ENCODE assay signal across 8 cellular contexts in the genomic region with DNA sequence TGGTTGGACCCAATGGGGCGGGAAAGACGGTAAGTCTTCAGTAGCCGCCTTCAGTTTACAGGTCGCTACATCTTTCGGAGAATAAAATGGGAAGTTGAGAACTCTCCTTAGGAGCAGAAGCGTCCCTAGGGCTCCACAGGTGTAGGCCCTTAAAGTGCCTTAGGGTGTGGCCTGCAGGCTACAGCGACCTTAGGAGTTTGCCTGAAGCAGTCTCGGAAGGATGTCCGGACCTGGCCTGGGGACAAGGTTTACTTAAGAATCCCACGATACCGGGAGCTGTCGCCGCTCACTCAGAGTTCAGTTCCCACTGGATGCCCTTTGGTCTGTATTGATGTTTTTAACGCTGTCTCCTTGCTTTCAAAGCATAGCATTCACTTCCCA. TPM values are rescaled to one million over a fixed set of nuclear protein-coding genes. Genes with fewer than 3 reads are reported as not detected.
DNase-seq lines count a peak whose midpoint lies in the region; ATAC-seq and TF ChIP-seq lines count a peak whose summit lies in the region.

No MANE protein-coding gene starts in this region.

- H3K9me3 ChIP-seq in SJSA1 (replicated peaks), result no peaks in the 10 kb centered on the region

- DNase-seq in AG10803 (ENCODE audit: low read depth) (peak; percentile 48), SJSA1 (ENCODE audit: low read depth in 1 of 2, low spot score in 2 of 2) (no peak), islet precursor cell (peak; percentile 67)
- peak; percentile 4 to 19 for DNase-seq in stimulated activated CD4-positive, alpha-beta T cell treated with anti-CD3 and anti-CD28 coated beads, Interleukin-15, amount 100 ng/mL, for 48 hours (ENCODE audit: low read depth in 2 of 2)

- peaks cover 0 to 8% (median 0%) of the 10 kb centered on the region in 5 experiments for H3K9me3 Mint-ChIP-seq in brain

- peak overlapping the region; percentile 86 for H3K4me3 ChIP-seq in AG10803 (ENCODE audit: low read length)
- peak overlapping the region; percentile 60 for H3K4me3 ChIP-seq in SJSA1

- H3K4me1 Mint-ChIP-seq in brain, result peaks cover 34% of the 10 kb centered on the region

- TF ChIP-seq CTCF in AG10803 (conservative IDR thresholded peaks at IDR 0.05; ENCODE audit: low read length) (no peak), brain (conservative IDR thresholded peaks at IDR 0.05) (no peak)

- peak overlapping the region; percentile 77 for H3K27ac ChIP-seq in SJSA1

- H3K36me3 ChIP-seq in SJSA1, result peaks cover 33% of the 10 kb centered on the region

- H3K27me3 Mint-ChIP-seq in brain, result peaks cover 9% of the 10 kb centered on the region

- peak overlapping the region; percentile 94 to 100 (median 98) for H3K4me3 Mint-ChIP-seq in brain

- H3K27ac Mint-ChIP-seq in brain, result peak overlapping the region; percentile 89 to 99 (median 96)

- ATAC-seq in GM18502 (IDR thresholded peaks at IDR 0.05; ENCODE audit: poor library complexity, unreplicated experiment) (peak; percentile 39), HG03108 (IDR thresholded peaks at IDR 0.05; ENCODE audit: unreplicated experiment) (peak; percentile 35), HG03039 (IDR thresholded peaks at IDR 0.05; ENCODE audit: unreplicated experiment) (no peak)

- peaks cover 12% of the 10 kb centered on the region for H3K4me1 ChIP-seq in SJSA1 (replicated peaks)

- peaks cover 3% of the 10 kb centered on the region for H3K36me3 Mint-ChIP-seq in brain

- H3K27me3 ChIP-seq in SJSA1 (replicated peaks), result no peaks in the 10 kb centered on the region

RNA-seq across cellular contexts. Expression of gene RAD50, which starts 0.6 kb away (rescaled TPM):
- total RNA-seq in SJSA1 (2014; rRNA removed; shearing (Covaris generic)), result 12.0 and 17.9 TPM in 2 replicates
- polyA plus RNA-seq in brain (ENCODE audit: insufficient read depth, low read depth, low replicate concordance), result 4.7 TPM

RNA-seq across cellular contexts. Expression of gene IL5, which starts 14.1 kb away (rescaled TPM):
- total RNA-seq in SJSA1 (2014; rRNA removed; shearing (Covaris generic)), result not detected in 2 replicates
- polyA plus RNA-seq in brain (ENCODE audit: insufficient read depth, low read depth, low replicate concordance), result not detected

Comparison
In these comparisons a context has a peak if more than half of its experiments do, and no peak if none do; other contexts are left out.
1. DNase-seq: peak in AG10803 (single experiment), islet precursor cell (single experiment) and stimulated activated CD4-positive, alpha-beta T cell treated with anti-CD3 and anti-CD28 coated beads, Interleukin-15, amount 100 ng/mL, for 48 hours (2 of 2); none in SJSA1 (0 of 2).